In genomic region chr22:32175751-32176644, GRCh38 we compare ENCODE assay signal across 17 cellular contexts. TPM values are rescaled to one million over a fixed set of nuclear protein-coding genes. Genes with fewer than 3 reads are reported as not detected.
DNase-seq lines count a peak whose midpoint lies in the region; ATAC-seq and TF ChIP-seq lines count a peak whose summit lies in the region.
"Had no signal": no experiment of that assay in that cellular context is flagged by ENCODE, and none has a peak within 500 bp of the region (broad histone marks: within the 10 kb centered on the region; RNA-seq: fewer than 3 reads in every experiment).

No MANE protein-coding gene starts in this region.

- no peak overlapping the region for H3K27ac Mint-ChIP-seq in activated T-cell treated with anti-CD3 and anti-CD28 coated beads, Interleukin-2, amount 50 U/mL, for 72 hours
- H3K27ac Mint-ChIP-seq: activated B cell treated with CpG ODN at 0.5 μM for 24 hours; activated naive CD4-positive, alpha-beta T cell treated with anti-CD3 and anti-CD28 coated beads, Interleukin-2, amount 50 U/mL, for 24 hours had no signal

- H3K79me2 ChIP-seq in smooth muscle cell (ENCODE audit: low read depth) = no peaks in the 10 kb centered on the region

- H3K27me3 Mint-ChIP-seq in activated T-cell treated with anti-CD3 and anti-CD28 coated beads, Interleukin-2, amount 50 U/mL, for 72 hours (ENCODE audit: low read depth) = peaks cover 34% of the 10 kb centered on the region

- DNase-seq in activated T-cell treated with anti-CD3 and anti-CD28 coated beads, Interleukin-2, amount 50 U/mL, for 72 hours = peak; percentile 4 to 10
- DNase-seq in activated T-cell treated with anti-CD3 and anti-CD28 coated beads, Interleukin-2, amount 50 U/mL, for 1 hour = no peak
- DNase-seq in NCI-H69 (lab: John Stamatoyannopoulos, UW) (peak; percentile 58), right atrium auricular region (ENCODE audit: low spot score) (peak; percentile 42), smooth muscle cell (lab: John Stamatoyannopoulos, UW; ENCODE audit: unreplicated experiment) (no peak), EL (no peak), GM19238 (ENCODE audit: insufficient read length, low spot score) (no peak)
- DNase-seq: activated B cell treated with CpG ODN at 0.5 μM for 24 hours, GOT3, KG1, NCI-H345 had no signal

- peaks cover 8 to 16% of the 10 kb centered on the region in 2 donors for H3K27me3 ChIP-seq in right atrium auricular region
- H3K27me3 ChIP-seq in smooth muscle cell (ENCODE audit: low read depth) = peaks cover 73% of the 10 kb centered on the region
- H3K27me3 ChIP-seq: BLaER1 had no signal

- H3K36me3 ChIP-seq in right atrium auricular region = no peaks in the 10 kb centered on the region
- no peaks in the 10 kb centered on the region for H3K36me3 ChIP-seq in smooth muscle cell (ENCODE audit: low read depth)
- H3K36me3 ChIP-seq: BLaER1 had no signal

- H2AFZ ChIP-seq in smooth muscle cell (ENCODE audit: low read depth) = no peak overlapping the region

- no peak for TF ChIP-seq CTCF in right atrium auricular region (IDR thresholded peaks at IDR 0.05)
- TF ChIP-seq CTCF in smooth muscle cell (IDR thresholded peaks at IDR 0.05; ENCODE audit: borderline replicate concordance, insufficient read depth, poor library complexity, severe bottlenecking) = no peak

- H3K27ac ChIP-seq in right atrium auricular region (no peak overlapping the region), smooth muscle cell (ENCODE audit: low read depth) (no peak overlapping the region)
- H3K27ac ChIP-seq: BLaER1 had no signal

- no peaks in the 10 kb centered on the region for H3K36me3 Mint-ChIP-seq in activated T-cell treated with anti-CD3 and anti-CD28 coated beads, Interleukin-2, amount 50 U/mL, for 72 hours (ENCODE audit: insufficient read depth in 2 of 2)
- H3K36me3 Mint-ChIP-seq: activated naive CD4-positive, alpha-beta T cell treated with anti-CD3 and anti-CD28 coated beads, Interleukin-2, amount 50 U/mL, for 24 hours had no signal

- H3K4me3 Mint-ChIP-seq in activated T-cell treated with anti-CD3 and anti-CD28 coated beads, Interleukin-2, amount 50 U/mL, for 72 hours = peak overlapping the region; percentile 66 to 68
- H3K4me3 Mint-ChIP-seq: activated B cell treated with CpG ODN at 0.5 μM for 24 hours; activated naive CD4-positive, alpha-beta T cell treated with anti-CD3 and anti-CD28 coated beads, Interleukin-2, amount 50 U/mL, for 24 hours had no signal

- H3K4me2 ChIP-seq in smooth muscle cell = peak overlapping the region; percentile 22
- H3K4me2 ChIP-seq: BLaER1 had no signal

- no peaks in the 10 kb centered on the region for H3K4me1 Mint-ChIP-seq in activated T-cell treated with anti-CD3 and anti-CD28 coated beads, Interleukin-2, amount 50 U/mL, for 72 hours (ENCODE audit: low read depth)
- H3K4me1 Mint-ChIP-seq: activated B cell treated with CpG ODN at 0.5 μM for 24 hours; activated naive CD4-positive, alpha-beta T cell treated with anti-CD3 and anti-CD28 coated beads, Interleukin-2, amount 50 U/mL, for 24 hours had no signal

- peak in 1 of 2 donors; percentile 41 for ATAC-seq in activated T-cell treated with anti-CD3 and anti-CD28 coated beads, Interleukin-2, amount 50 U/mL, for 72 hours (replicated peaks in 1 of 2)
- no peak for ATAC-seq in GM18520 (IDR thresholded peaks at IDR 0.05; ENCODE audit: unreplicated experiment)

- H3K9me3 Mint-ChIP-seq in activated T-cell treated with anti-CD3 and anti-CD28 coated beads, Interleukin-2, amount 50 U/mL, for 72 hours = no peaks in the 10 kb centered on the region
- H3K9me3 Mint-ChIP-seq: activated B cell treated with CpG ODN at 0.5 μM for 24 hours; activated naive CD4-positive, alpha-beta T cell treated with anti-CD3 and anti-CD28 coated beads, Interleukin-2, amount 50 U/mL, for 24 hours had no signal

- H4K20me1 ChIP-seq in smooth muscle cell (ENCODE audit: low read depth) = no peaks in the 10 kb centered on the region
- H4K20me1 ChIP-seq: BLaER1 had no signal

- peaks cover 0 to 4% of the 10 kb centered on the region in 2 donors for H3K9me3 ChIP-seq in right atrium auricular region
- H3K9me3 ChIP-seq in smooth muscle cell (replicated peaks; ENCODE audit: low read depth) = no peaks in the 10 kb centered on the region

- H3K4me3 ChIP-seq in right atrium auricular region = peak overlapping the region in 1 of 2 donors; percentile 32
- H3K4me3 ChIP-seq in smooth muscle cell = no peak overlapping the region
- H3K4me3 ChIP-seq: BLaER1 had no signal

- no peaks in the 10 kb centered on the region for H3F3A ChIP-seq in smooth muscle cell (ENCODE audit: low read depth)

- WGBS in smooth muscle cell (ENCODE audit: low lambda C conversion rate) = 9% methylated on average over 63 of the region's 71 CpGs

- H3K9ac ChIP-seq in smooth muscle cell (ENCODE audit: low read depth) = no peak overlapping the region
- H3K9ac ChIP-seq: BLaER1 had no signal

- H3K4me1 ChIP-seq in right atrium auricular region (no peaks in the 10 kb centered on the region), smooth muscle cell (ENCODE audit: low read depth) (no peaks in the 10 kb centered on the region)
- H3K4me1 ChIP-seq: BLaER1 had no signal

RNA-seq across cellular contexts. Expression of gene C22orf42, which starts 16.9 kb away (rescaled TPM):
- not detected for total RNA-seq in activated T-cell treated with anti-CD3 and anti-CD28 coated beads, Interleukin-2, amount 50 U/mL, for 72 hours
- total RNA-seq in right atrium auricular region (not detected), smooth muscle cell (not detected in 2 replicates)
- not detected in 2 replicates for polyA plus RNA-seq in smooth muscle cell
- total RNA-seq: activated B cell treated with CpG ODN at 0.5 μM for 24 hours, dermis microvascular lymphatic vessel endothelial cell, glomerular endothelial cell, urinary bladder had no signal
- polyA plus RNA-seq: urinary bladder had no signal

RNA-seq across cellular contexts. Expression of gene RFPL2, which starts 28.9 kb away (rescaled TPM):
- under 1 TPM in 1 of 2 donors, not detected in 1; 0.50 TPM for total RNA-seq in activated T-cell treated with anti-CD3 and anti-CD28 coated beads, Interleukin-2, amount 50 U/mL, for 72 hours
- total RNA-seq in right atrium auricular region = not detected
- total RNA-seq in smooth muscle cell = not detected in 2 replicates
- polyA plus RNA-seq in smooth muscle cell = not detected in 2 replicates
- total RNA-seq: activated B cell treated with CpG ODN at 0.5 μM for 24 hours, glomerular endothelial cell, urinary bladder had no signal
- polyA plus RNA-seq: urinary bladder had no signal

Comparison
In these comparisons a context has a peak if more than half of its experiments do, and no peak if none do; other contexts are left out.
1. DNase-seq: peak in activated T-cell treated with anti-CD3 and anti-CD28 coated beads, Interleukin-2, amount 50 U/mL, for 72 hours (2 of 2), NCI-H69 (single experiment) and right atrium auricular region (single experiment); none in activated T-cell treated with anti-CD3 and anti-CD28 coated beads, Interleukin-2, amount 50 U/mL, for 1 hour (single experiment), smooth muscle cell (single experiment), EL (single experiment) and GM19238 (single experiment).